ENCODE assay signal across 28 cellular contexts in genomic region chr1:206745301-206745700, GRCh38. TPM values are rescaled to one million over a fixed set of nuclear protein-coding genes. Genes with fewer than 3 reads are reported as not detected.
"Had no signal": no experiment of that assay in that cellular context is flagged by ENCODE, and none has a peak within 500 bp of the region (broad histone marks: within the 10 kb centered on the region; RNA-seq: fewer than 3 reads in every experiment).

No MANE protein-coding gene starts in this region.

- DNase-seq: activated CD4-positive, alpha-beta T cell treated with anti-CD3 and anti-CD28 coated beads for 1 hour; activated CD4-positive, alpha-beta T cell treated with anti-CD3 and anti-CD28 coated beads, Interleukin-2, amount 10 ng/mL, durations not matched to agents 24 days and 14 days; activated CD4-positive, alpha-beta T cell treated with anti-CD3 and anti-CD28 coated beads, Interleukin-2, amount 50 U/mL, for 48 hours; activated gamma-delta T cell treated with Interleukin-2 at 50 U/mL for 16 hours; activated naive CD4-positive, alpha-beta T cell treated with anti-CD3 and anti-CD28 coated beads, Interleukin-2, amount 50 U/mL, for 16 hours; activated T-cell treated with anti-CD3 and anti-CD28 coated beads for 4 hours; aorta; caudate nucleus; Kasumi-1; NCI-H1048; NCI-H1417; NCI-H2029; NCI-H2107; NCI-H2171 treated with DMSO at 0.1 percent for 48 hours; NCI-H345; NCI-H510A; NCI-H526 treated with DMSO at 0.1 percent for 48 hours; NCI-H82; OCI-M1; RPMI8226 had no signal

- H3K36me3 ChIP-seq: adrenal gland, breast epithelium had no signal

- ATAC-seq: Panc1, Right ventricle myocardium inferior had no signal

- H3K4me3 Mint-ChIP-seq: activated CD4-positive, alpha-beta T cell treated with anti-CD3 and anti-CD28 coated beads, Interleukin-2, amount 10 ng/mL, durations not matched to agents 24 days and 14 days had no signal

- H3K27ac ChIP-seq: adrenal gland, breast epithelium, SK-N-MC had no signal

- H3K9me3 ChIP-seq: adrenal gland, breast epithelium had no signal

- H3K4me1 ChIP-seq: adrenal gland, breast epithelium had no signal

- H3K27ac Mint-ChIP-seq: activated CD4-positive, alpha-beta T cell treated with anti-CD3 and anti-CD28 coated beads, Interleukin-2, amount 10 ng/mL, durations not matched to agents 24 days and 14 days; activated T-helper 2 cell treated with anti-CD3 and anti-CD28 coated beads, Interferon-gamma antibody, Interleukin-2, Interleukin-4, amounts not matched to agents 10 μg/mL and 5 μg/mL and 100 μg/mL, durations not matched to agents 14 hours and 24 hours and 36 hours had no signal

- H3K9me3 Mint-ChIP-seq: activated CD4-positive, alpha-beta T cell treated with anti-CD3 and anti-CD28 coated beads, Interleukin-2, amount 10 ng/mL, durations not matched to agents 24 days and 14 days; activated T-helper 2 cell treated with anti-CD3 and anti-CD28 coated beads, Interferon-gamma antibody, Interleukin-2, Interleukin-4, amounts not matched to agents 10 μg/mL and 5 μg/mL and 100 μg/mL, durations not matched to agents 14 hours and 24 hours and 36 hours had no signal

- H3K27me3 ChIP-seq: adrenal gland, breast epithelium had no signal

- H3K4me3 ChIP-seq: adrenal gland, breast epithelium, K562, SK-N-MC had no signal

RNA-seq across cellular contexts. Expression of gene IL19, which starts 25.3 kb away (rescaled TPM):
- total RNA-seq: activated CD4-positive, alpha-beta T cell treated with anti-CD3 and anti-CD28 coated beads, Interleukin-2, amount 10 ng/mL, durations not matched to agents 24 days and 14 days; activated T-helper 2 cell treated with anti-CD3 and anti-CD28 coated beads, Interferon-gamma antibody, Interleukin-2, Interleukin-4, amounts not matched to agents 10 μg/mL and 5 μg/mL and 100 μg/mL, durations not matched to agents 14 hours and 24 hours and 36 hours; adrenal gland; aorta; breast epithelium; cerebellum; K562; Right ventricle myocardium inferior had no signal
- polyA plus RNA-seq: adrenal gland, aorta, K562 had no signal

RNA-seq across cellular contexts. Expression of gene IL10, which starts 27.0 kb away (rescaled TPM):
- total RNA-seq: K562 had no signal
